ENCODE assay signal across 14 cellular contexts in genomic region chr9:682633-683508, GRCh38.
A peak's percentile ranks its signal among the peaks of the same experiment; 100 is the strongest.
DNase-seq lines count a peak whose midpoint lies in the region; ATAC-seq and TF ChIP-seq lines count a peak whose summit lies in the region.
"Had no signal": no experiment of that assay in that cellular context is flagged by ENCODE, and none has a peak within 500 bp of the region (broad histone marks: within the 10 kb centered on the region; RNA-seq: fewer than 3 reads in every experiment).

No MANE protein-coding gene starts in this region.

- peaks cover 0 to 9% of the 10 kb centered on the region in 2 donors for H3K4me1 ChIP-seq in left lung
- H3K4me1 ChIP-seq in CD8-positive, alpha-beta T cell (ENCODE audit: insufficient read depth, low read length) = peaks cover 3% of the 10 kb centered on the region

- DNase-seq in LoVo (ENCODE audit: low spot score) (peak; percentile 14), dermis blood vessel endothelial cell (peak; percentile 80), left lung (no peak), superior temporal gyrus (ENCODE audit: extremely low spot score) (peak; percentile 7)
- DNase-seq in stimulated activated naive CD4-positive, alpha-beta T cell treated with Interleukin-2 at 50 U/mL for 16 hours (lab: John Stamatoyannopoulos, UW) = no peak
- DNase-seq in CD8-positive, alpha-beta T cell = no peak
- DNase-seq: activated CD8-positive, alpha-beta T cell treated with anti-CD3 and anti-CD28 coated beads for 36 hours; anterior cingulate cortex; DND-41; NCI-H1930 had no signal

- intact Hi-C loops in left lung (cut with DNase I) = no loop called here
- intact Hi-C loops in CD8-positive, alpha-beta T cell (cut with DNase I, micrococcal nuclease) = no loop called here

- ATAC-seq in left lung (peak; percentile 56), GM21515 (IDR thresholded peaks at IDR 0.05; ENCODE audit: unreplicated experiment) (no peak), GM18858 (IDR thresholded peaks at IDR 0.05; ENCODE audit: unreplicated experiment) (no peak)
- ATAC-seq in CD8-positive, alpha-beta T cell = no peak
- ATAC-seq: activated CD8-positive, alpha-beta T cell treated with anti-CD3 and anti-CD28 coated beads for 36 hours; stimulated activated memory B cell treated with anti-CD40 and anti-IgM and Interleukin-4, amounts not matched to agents 10 μg/mL and 1 μg/mL and 100 μg/mL, for 72 hours had no signal

- H3K27me3 Mint-ChIP-seq in CD8-positive, alpha-beta T cell (ENCODE audit: low read depth) = peaks cover 2% of the 10 kb centered on the region
- H3K27me3 Mint-ChIP-seq: activated CD8-positive, alpha-beta T cell treated with anti-CD3 and anti-CD28 coated beads for 36 hours had no signal

- POLR2A ChIA-PET in CD8-positive, alpha-beta T cell (lab: Charles Lee) = no interaction called here

- no peak overlapping the region for H3K27ac Mint-ChIP-seq in CD8-positive, alpha-beta T cell
- H3K27ac Mint-ChIP-seq: activated CD8-positive, alpha-beta T cell treated with anti-CD3 and anti-CD28 coated beads for 36 hours; stimulated activated memory B cell treated with anti-CD40 and anti-IgM and Interleukin-4, amounts not matched to agents 10 μg/mL and 1 μg/mL and 100 μg/mL, for 72 hours had no signal

- H3K27ac ChIP-seq in left lung = no peak overlapping the region
- no peak overlapping the region for H3K27ac ChIP-seq in CD8-positive, alpha-beta T cell (ENCODE audit: low read depth, low read length)
- H3K27ac ChIP-seq: SJSA1 had no signal

- CTCF ChIA-PET in CD8-positive, alpha-beta T cell (lab: Charles Lee) = interaction anchor here (1.5 kb wide), 1 partner anchor 10 kb away, joined by 5 read pairs; no protein-coding TSS in a partner anchor

- no peaks in the 10 kb centered on the region for H3K9me3 Mint-ChIP-seq in CD8-positive, alpha-beta T cell
- H3K9me3 Mint-ChIP-seq: activated CD8-positive, alpha-beta T cell treated with anti-CD3 and anti-CD28 coated beads for 36 hours; stimulated activated memory B cell treated with anti-CD40 and anti-IgM and Interleukin-4, amounts not matched to agents 10 μg/mL and 1 μg/mL and 100 μg/mL, for 72 hours had no signal

- TF ChIP-seq CTCF in left lung (IDR thresholded peaks at IDR 0.05) = no peak
- no peak for TF ChIP-seq CTCF in CD8-positive, alpha-beta T cell (IDR thresholded peaks at IDR 0.05)

- no peaks in the 10 kb centered on the region for H3K9me3 ChIP-seq in left lung
- H3K9me3 ChIP-seq in CD8-positive, alpha-beta T cell (ENCODE audit: low read length) = no peaks in the 10 kb centered on the region
- H3K9me3 ChIP-seq: SJSA1 had no signal

- H3K4me1 Mint-ChIP-seq in CD8-positive, alpha-beta T cell (ENCODE audit: low read depth) = peaks cover 3% of the 10 kb centered on the region

- no peaks in the 10 kb centered on the region for H3K27me3 ChIP-seq in left lung
- no peaks in the 10 kb centered on the region for H3K27me3 ChIP-seq in CD8-positive, alpha-beta T cell (ENCODE audit: insufficient read depth, low read length)
- H3K27me3 ChIP-seq: SJSA1 had no signal

- H3K36me3 ChIP-seq in left lung = no peaks in the 10 kb centered on the region
- no peaks in the 10 kb centered on the region for H3K36me3 ChIP-seq in CD8-positive, alpha-beta T cell (ENCODE audit: insufficient read depth, low read length)
- H3K36me3 ChIP-seq: SJSA1 had no signal

- H3K4me3 Mint-ChIP-seq in CD8-positive, alpha-beta T cell = no peak overlapping the region
- H3K4me3 Mint-ChIP-seq: activated CD8-positive, alpha-beta T cell treated with anti-CD3 and anti-CD28 coated beads for 36 hours; stimulated activated memory B cell treated with anti-CD40 and anti-IgM and Interleukin-4, amounts not matched to agents 10 μg/mL and 1 μg/mL and 100 μg/mL, for 72 hours had no signal

- no peak overlapping the region for H3K4me3 ChIP-seq in left lung
- H3K4me3 ChIP-seq in CD8-positive, alpha-beta T cell (ENCODE audit: low read depth, low read length) = no peak overlapping the region
- H3K4me3 ChIP-seq: SJSA1 had no signal

- no peaks in the 10 kb centered on the region for H3K36me3 Mint-ChIP-seq in CD8-positive, alpha-beta T cell
- H3K36me3 Mint-ChIP-seq: stimulated activated memory B cell treated with anti-CD40 and anti-IgM and Interleukin-4, amounts not matched to agents 10 μg/mL and 1 μg/mL and 100 μg/mL, for 72 hours had no signal

Comparison
In these comparisons a context has a peak if more than half of its experiments do, and no peak if none do; other contexts are left out.
1. DNase-seq: peak in LoVo (single experiment), dermis blood vessel endothelial cell (single experiment) and superior temporal gyrus (single experiment); none in left lung (0 of 2), stimulated activated naive CD4-positive, alpha-beta T cell treated with Interleukin-2 at 50 U/mL for 16 hours (single experiment) and CD8-positive, alpha-beta T cell (0 of 7).